ENCODE assay signal across 25 cellular contexts in genomic region chr10:116289652-116290051, GRCh38. TPM values are rescaled to one million over a fixed set of nuclear protein-coding genes. Genes with fewer than 3 reads are reported as not detected.
DNase-seq lines count a peak whose midpoint lies in the region; ATAC-seq, FAIRE-seq and TF ChIP-seq lines count a peak whose summit lies in the region.
"Had no signal": no experiment of that assay in that cellular context is flagged by ENCODE, and none has a peak within 500 bp of the region (broad histone marks: within the 10 kb centered on the region; RNA-seq: fewer than 3 reads in every experiment).

No MANE protein-coding gene starts in this region.

- H3K4ac ChIP-seq in H1 (replicated peaks; ENCODE audit: insufficient read length, low read depth, low read length), result no peak overlapping the region

- DNase-seq in MM.1S (no peak), H1 (ENCODE audit: low read depth in 1 of 2, low spot score in 2 of 2) (no peak), COR-L47 (lab: John Stamatoyannopoulos, UW) (no peak), PC-9 (no peak), foreskin keratinocyte (no peak)
- DNase-seq: 8988T; ACHN; BE2C; C1 segment of cervical spinal cord; Caco-2; Calu3; CD4-positive, alpha-beta memory T cell; CD4-positive, CD25-positive, alpha-beta regulatory T cell; CD8-positive, alpha-beta memory T cell; DMS79 treated with DMSO at 0.1 percent for 48 hours; GF-D8 had no signal

- H2BK12ac ChIP-seq in H1 (ENCODE audit: low read depth, low read length), result no peak overlapping the region

- no peaks in the 10 kb centered on the region for H3K23me2 ChIP-seq in H1 (ENCODE audit: low read depth, low read length)

- H4K91ac ChIP-seq in H1 (replicated peaks; ENCODE audit: insufficient read length, low read length), result no peak overlapping the region

- H3K27ac ChIP-seq in MM.1S (ENCODE audit: low read length) (no peak overlapping the region), H1 (ENCODE audit: low read depth, low read length) (no peak overlapping the region), PC-9 (no peak overlapping the region), foreskin keratinocyte (no peak overlapping the region)
- H3K27ac ChIP-seq: BLaER1 had no signal

- H3F3A ChIP-seq in MM.1S (ENCODE audit: insufficient read depth, low read length) (no peaks in the 10 kb centered on the region), PC-9 (ENCODE audit: insufficient read depth, low read depth) (no peaks in the 10 kb centered on the region)

- H3K4me3 ChIP-seq in MM.1S (ENCODE audit: low read length) (no peak overlapping the region), H1 (ENCODE audit: extremely low read depth in 1 of 4, insufficient read depth in 2 of 4, low read depth in 3 of 4, low read length in 4 of 4) (no peak overlapping the region), PC-9 (no peak overlapping the region)
- H3K4me3 ChIP-seq: BLaER1 had no signal

- TF ChIP-seq CTCF in MM.1S (IDR thresholded peaks at IDR 0.05; ENCODE audit: low read length) (no peak), H1 (IDR thresholded peaks at IDR 0.05; ENCODE audit: control extremely low read depth in 1 of 3, insufficient read depth in 1 of 3, low read depth in 1 of 3, low read length in 3 of 3) (no peak), PC-9 (conservative IDR thresholded peaks at IDR 0.05) (no peak), foreskin keratinocyte (conservative IDR thresholded peaks at IDR 0.05) (no peak)

- no TSS peak for BruUV-seq in PC-9 (replicated peaks; lab: Mats Ljungman, UMichigan)

- intact Hi-C loops in PC-9 (cut with micrococcal nuclease; ENCODE audit: unreplicated experiment), result loop anchor here (2.0 to 5.0 kb wide), 3 partner anchors 492 to 935 kb away; no protein-coding TSS in a partner anchor

- no peak for TF ChIP-seq EP300 in H1 (IDR thresholded peaks at IDR 0.05; ENCODE audit: borderline replicate concordance in 1 of 2, low read depth in 2 of 2, low read length in 2 of 2)

- H3K9ac ChIP-seq in MM.1S (ENCODE audit: low read length) (no peak overlapping the region), H1 (replicated peaks in 1 of 4; ENCODE audit: extremely low read depth in 1 of 4, low read depth in 3 of 4, low read length in 3 of 4) (no peak overlapping the region)
- H3K9ac ChIP-seq: BLaER1 had no signal

- no peak overlapping the region for H4K5ac ChIP-seq in H1 (ENCODE audit: insufficient read length, low read depth, low read length)

- H2BK5ac ChIP-seq in H1 (ENCODE audit: low read depth, low read length), result no peak overlapping the region

- H3K27me3 ChIP-seq in MM.1S (replicated peaks; ENCODE audit: insufficient read depth, low read length) (no peaks in the 10 kb centered on the region), H1 (replicated peaks in 1 of 4; ENCODE audit: control insufficient read depth in 3 of 4, extremely low read depth in 1 of 4, insufficient read depth in 3 of 4, low read length in 3 of 4) (no peaks in the 10 kb centered on the region), PC-9 (ENCODE audit: insufficient read depth, low read depth) (no peaks in the 10 kb centered on the region), foreskin keratinocyte (no peaks in the 10 kb centered on the region)
- H3K27me3 ChIP-seq: BE2C, BLaER1 had no signal

- CTCF ChIA-PET in H1 (lab: Charles Lee; ENCODE audit: partially characterized antibody), result interaction anchor here (3.1 kb wide), 1 partner anchor 9 kb away, joined by 13 read pairs; no protein-coding TSS in a partner anchor
- CTCF ChIA-PET in PC-9 (lab: Charles Lee), result no interaction called here

- TF ChIP-seq RAD21 in H1 (IDR thresholded peaks at IDR 0.05 in 1 of 2, conservative IDR thresholded peaks at IDR 0.05 in 1 of 2; ENCODE audit: low read depth in 2 of 2, low read length in 2 of 2), result no peak

- no peak overlapping the region for H3K23ac ChIP-seq in H1 (ENCODE audit: insufficient read length)

- H4K20me1 ChIP-seq in MM.1S (ENCODE audit: insufficient read depth, low read length), result no peaks in the 10 kb centered on the region
- no peaks in the 10 kb centered on the region for H4K20me1 ChIP-seq in H1 (replicated peaks in 1 of 2; ENCODE audit: control insufficient read depth in 1 of 2, insufficient read depth in 2 of 2, low read length in 2 of 2)
- no peaks in the 10 kb centered on the region for H4K20me1 ChIP-seq in PC-9 (ENCODE audit: insufficient read depth)
- H4K20me1 ChIP-seq: BLaER1 had no signal

- TF ChIP-seq POLR2A in H1 (IDR thresholded peaks at IDR 0.05; ENCODE audit: control extremely low read depth in 1 of 2, low read depth in 2 of 2, low read length in 2 of 2), result no peak

- no peaks in the 10 kb centered on the region for H3K9me2 ChIP-seq in MM.1S (replicated peaks; ENCODE audit: insufficient read depth, low read length)
- no peaks in the 10 kb centered on the region for H3K9me2 ChIP-seq in PC-9 (ENCODE audit: insufficient read depth)

- H3K36me3 ChIP-seq in MM.1S (replicated peaks; ENCODE audit: insufficient read depth, low read length) (no peaks in the 10 kb centered on the region), H1 (ENCODE audit: control insufficient read depth in 2 of 4, insufficient read depth in 4 of 4, low read length in 3 of 4) (no peaks in the 10 kb centered on the region), PC-9 (ENCODE audit: low read depth) (no peaks in the 10 kb centered on the region)
- H3K36me3 ChIP-seq: BE2C, BLaER1 had no signal

- H2BK20ac ChIP-seq in H1 (ENCODE audit: low read length), result no peak overlapping the region

- 0 out of 2 replicates have a peak overlapping the region, but pooled peaks have one; percentile 5 for H2AFZ ChIP-seq in MM.1S (ENCODE audit: low read length)
- 0 out of 2 replicates have a peak overlapping the region, but pooled peaks have one; percentile 21 for H2AFZ ChIP-seq in H1 (ENCODE audit: low read length)
- no peak overlapping the region for H2AFZ ChIP-seq in PC-9

- H3K14ac ChIP-seq in H1 (ENCODE audit: insufficient read length), result no peak overlapping the region

- FAIRE-seq in H1 (lab: Jason Lieb, UNC), result no peak
- FAIRE-seq: A204.1, D721Med, G401.6, GM12891, GM19239 had no signal

- H3K18ac ChIP-seq in H1 (ENCODE audit: extremely low read depth, low read length), result no peak overlapping the region

- POLR2A ChIA-PET in H1 (lab: Charles Lee; ENCODE audit: partially characterized antibody), result no interaction called here
- POLR2A ChIA-PET in PC-9 (lab: Charles Lee; ENCODE audit: unreplicated experiment), result no interaction called here

- H3K79me2 ChIP-seq in MM.1S (ENCODE audit: low read length), result no peaks in the 10 kb centered on the region
- H3K79me2 ChIP-seq in H1 (ENCODE audit: control insufficient read depth in 1 of 2, insufficient read depth in 2 of 2, low read length in 2 of 2), result no peaks in the 10 kb centered on the region
- H3K79me2 ChIP-seq in PC-9 (ENCODE audit: low read depth), result no peaks in the 10 kb centered on the region

- H3K4me1 ChIP-seq in MM.1S (ENCODE audit: low read length) (no peaks in the 10 kb centered on the region; the same call in 1 of the 2 replicates), H1 (replicated peaks in 1 of 4; ENCODE audit: control insufficient read depth in 3 of 4, insufficient read depth in 4 of 4, low read length in 3 of 4) (no peaks in the 10 kb centered on the region), PC-9 (replicated peaks; ENCODE audit: insufficient read depth) (no peaks in the 10 kb centered on the region), foreskin keratinocyte (no peaks in the 10 kb centered on the region)
- H3K4me1 ChIP-seq: BE2C, Caco-2 had no signal

- no peak overlapping the region for H2BK120ac ChIP-seq in H1 (replicated peaks; ENCODE audit: low read depth, low read length)

- no peaks in the 10 kb centered on the region for H3K79me1 ChIP-seq in H1 (ENCODE audit: low read depth, low read length)

- no peak for ATAC-seq in foreskin keratinocyte

- WGBS in H1 (ENCODE audit: extremely low coverage in 1 of 2, insufficient coverage in 1 of 2, insufficient read length in 1 of 2, insufficient replicate concordance in 2 of 2, low coverage in 1 of 2, low lambda C conversion rate in 2 of 2, missing lambda C conversion rate in 1 of 2), 2 experiments, result 47% methylated on average over 1 of the region's 1 CpG; no CpG with 5 or more reads in 1 of the 2 experiments

- no peak overlapping the region for H3K4me2 ChIP-seq in MM.1S (ENCODE audit: low read depth, low read length)
- no peak overlapping the region for H3K4me2 ChIP-seq in H1 (ENCODE audit: insufficient read depth in 1 of 2, low read depth in 2 of 2, low read length in 2 of 2)
- no peak overlapping the region for H3K4me2 ChIP-seq in PC-9
- H3K4me2 ChIP-seq: BLaER1 had no signal

- no peaks in the 10 kb centered on the region for H3K9me3 ChIP-seq in MM.1S (replicated peaks; ENCODE audit: insufficient read depth, low read length)
- no peaks in the 10 kb centered on the region for H3K9me3 ChIP-seq in H1 (ENCODE audit: insufficient read depth in 2 of 2, low read depth in 1 of 2, low read length in 1 of 2)
- no peaks in the 10 kb centered on the region for H3K9me3 ChIP-seq in PC-9 (ENCODE audit: insufficient read depth, low read depth)
- H3K9me3 ChIP-seq: BE2C, BLaER1, Caco-2 had no signal

- H2AK5ac ChIP-seq in H1 (ENCODE audit: low read depth, low read length), result no peak overlapping the region

- H2BK15ac ChIP-seq in H1 (ENCODE audit: low read length), result no peak overlapping the region

- H3K56ac ChIP-seq in H1 (replicated peaks; ENCODE audit: insufficient read length, low read depth, low read length), result no peak overlapping the region

- H4K8ac ChIP-seq in H1 (ENCODE audit: extremely low read depth, insufficient read depth, low read length), result no peak overlapping the region

RNA-seq across cellular contexts. Expression of gene GFRA1, which starts 16.6 kb away (rescaled TPM):
- total RNA-seq in H1 (2021; fragmentation: NEBNext Ultra II Directional; extraction: Animal tissue kit (Norgen Biotek cat#: 25700)), result 2.0 TPM in 2 replicates
- polyA plus RNA-seq in H1 (2011; rRNA removed) (1.1 and 2.2 TPM in 2 replicates), foreskin keratinocyte (not detected in 2 replicates)
- 2.0 TPM for polyA plus RNA-seq in H1 (2011; cell fraction: cytosol; rRNA removed)
- 2.4 TPM for polyA plus RNA-seq in H1 (2011; cell fraction: nucleus; rRNA removed)
- 0.52 to 0.88 TPM (median 0.61 TPM) in 4 replicates for polyA plus RNA-seq in H1 (2012, experiment 1 of 2)
- polyA plus RNA-seq in H1 (2012, experiment 2 of 2), result 0.35 TPM
- polyA plus RNA-seq in H1 (2013, experiment 1 of 2), result 1.1 TPM
- 1.1 TPM for polyA plus RNA-seq in H1 (2013, experiment 2 of 2)
- 2.0 and 2.5 TPM in 2 replicates for polyA minus RNA-seq in H1 (2011; rRNA and poly(A)+ RNA removed)
- polyA minus RNA-seq in H1 (2011; cell fraction: cytosol; rRNA and poly(A)+ RNA removed), result 1.0 TPM
- 1.7 TPM for polyA minus RNA-seq in H1 (2011; cell fraction: nucleus; rRNA and poly(A)+ RNA removed)
- total RNA-seq in PC-9 (2021) (0.05 and 0.11 TPM in 2 replicates), foreskin keratinocyte (0.03 TPM in 1 of 2 replicates, not detected in the other)
- total RNA-seq: A673; Caco-2; Calu3; CD4-positive, alpha-beta memory T cell; CD4-positive, CD25-positive, alpha-beta regulatory T cell; CD8-positive, alpha-beta memory T cell had no signal
- polyA plus RNA-seq: CD14-positive monocyte; CD4-positive, alpha-beta memory T cell; CD4-positive, CD25-positive, alpha-beta regulatory T cell; CD8-positive, alpha-beta memory T cell had no signal

RNA-seq across cellular contexts. Expression of gene CCDC172, which starts 34.6 kb away (rescaled TPM):
- total RNA-seq in H1 (2021; fragmentation: NEBNext Ultra II Directional; extraction: Animal tissue kit (Norgen Biotek cat#: 25700)), result 1.7 and 3.6 TPM in 2 replicates
- polyA plus RNA-seq in H1 (2011; rRNA removed) (0.91 and 1.1 TPM in 2 replicates), foreskin keratinocyte (not detected in 2 replicates)
- polyA plus RNA-seq in H1 (2011; cell fraction: cytosol; rRNA removed), result 1.6 TPM
- polyA plus RNA-seq in H1 (2011; cell fraction: nucleus; rRNA removed), result 0.43 TPM
- polyA plus RNA-seq in H1 (2012, experiment 1 of 2), result 0.87 to 1.7 TPM (median 1.3 TPM) in 4 replicates
- not detected for polyA plus RNA-seq in H1 (2012, experiment 2 of 2)
- polyA plus RNA-seq in H1 (2013, experiment 1 of 2), result 9.2 TPM
- polyA plus RNA-seq in H1 (2013, experiment 2 of 2), result 5.1 TPM
- polyA minus RNA-seq in H1 (2011; rRNA and poly(A)+ RNA removed), result 0.28 and 0.78 TPM in 2 replicates
- polyA minus RNA-seq in H1 (2011; cell fraction: cytosol; rRNA and poly(A)+ RNA removed), result not detected
- 1.9 TPM for polyA minus RNA-seq in H1 (2011; cell fraction: nucleus; rRNA and poly(A)+ RNA removed)
- total RNA-seq in PC-9 (2021) (not detected in 2 replicates), foreskin keratinocyte (not detected in 2 replicates)
- total RNA-seq: A673; Caco-2; Calu3; CD4-positive, alpha-beta memory T cell; CD4-positive, CD25-positive, alpha-beta regulatory T cell; CD8-positive, alpha-beta memory T cell had no signal
- polyA plus RNA-seq: AG04450; CD14-positive monocyte; CD4-positive, alpha-beta memory T cell; CD4-positive, CD25-positive, alpha-beta regulatory T cell; CD8-positive, alpha-beta memory T cell had no signal
